ENCODE assay signal across 8 cellular contexts in genomic region chr1:151327903-151328674, GRCh38. TPM values are rescaled to one million over a fixed set of nuclear protein-coding genes. Genes with fewer than 3 reads are reported as not detected.
DNase-seq lines count a peak whose midpoint lies in the region; ATAC-seq and TF ChIP-seq lines count a peak whose summit lies in the region.

No MANE protein-coding gene starts in this region.

- H3K27me3 ChIP-seq in HAP-1 (ENCODE audit: low read depth) (no peaks in the 10 kb centered on the region), endodermal cell (ENCODE audit: control insufficient read depth, insufficient read depth, low read length, poor library complexity, severe bottlenecking) (no peaks in the 10 kb centered on the region)

- H3K4me3 Mint-ChIP-seq in endodermal cell (peak overlapping the region; percentile 80), naive B cell (peak overlapping the region; percentile 89 to 99 (median 98))

- H3K27ac Mint-ChIP-seq in endodermal cell (peak overlapping the region; percentile 99), naive B cell (peak overlapping the region; percentile 95 to 100 (median 99))

- H3K27me3 Mint-ChIP-seq in endodermal cell (ENCODE audit: insufficient read depth) (no peaks in the 10 kb centered on the region), naive B cell (no peaks in the 10 kb centered on the region)

- H3K4me3 ChIP-seq in HAP-1 (peak overlapping the region; percentile 51), endodermal cell (ENCODE audit: low read length) (peak overlapping the region; percentile 91)

- H3K36me3 ChIP-seq in HAP-1 (replicated peaks) (peaks cover 16% of the 10 kb centered on the region), endodermal cell (ENCODE audit: control insufficient read depth, insufficient read depth, low read length) (peaks cover 9% of the 10 kb centered on the region)

- H3K4me1 Mint-ChIP-seq in endodermal cell (peaks cover 18% of the 10 kb centered on the region), naive B cell (peaks cover 30 to 43% (median 35%) of the 10 kb centered on the region in 3 donors)

- no peaks in the 10 kb centered on the region for H3K9me3 Mint-ChIP-seq in endodermal cell
- no peaks in the 10 kb centered on the region for H3K9me3 Mint-ChIP-seq in naive B cell

- H3K9me3 ChIP-seq in HAP-1 (no peaks in the 10 kb centered on the region), endodermal cell (ENCODE audit: control insufficient read depth, low read length) (no peaks in the 10 kb centered on the region)

- in situ Hi-C loops in HAP-1 (cut with MboI; ENCODE audit: low sequenced_read_pairs), result no loop called here

- no peak for TF ChIP-seq CTCF in endodermal cell (conservative IDR thresholded peaks at IDR 0.05)

- H3K36me3 Mint-ChIP-seq in endodermal cell (ENCODE audit: low read depth) (peaks cover 19% of the 10 kb centered on the region), naive B cell (peaks cover 7 to 9% of the 10 kb centered on the region in 2 donors)

- H3K4me1 ChIP-seq in HAP-1 (peaks cover 9% of the 10 kb centered on the region), endodermal cell (ENCODE audit: control insufficient read depth, insufficient read depth, low read length) (no peaks in the 10 kb centered on the region)

- DNase-seq in GM03348 (ENCODE audit: low spot score) (peak; percentile 20), HAP-1 (ENCODE audit: low spot score in 2 of 2) (no peak), RPMI8226 (peak; percentile 41), endodermal cell (peak; percentile 77), naive B cell (no peak), NAMALWA (ENCODE audit: low spot score) (no peak), EL (no peak)

- no peak overlapping the region for H3K27ac ChIP-seq in endodermal cell (ENCODE audit: low read depth, low read length)

- H3K9ac ChIP-seq in endodermal cell (ENCODE audit: extremely low read depth, low read length, poor library complexity, severe bottlenecking), result peak overlapping the region; percentile 96

- ATAC-seq in naive B cell (ENCODE audit: low read depth in 2 of 2), result peak; percentile 4 to 8
- no peak for ATAC-seq in HG03521 (IDR thresholded peaks at IDR 0.05; ENCODE audit: unreplicated experiment)

- 37 to 69% methylated on average over 15 to 34 of the region's 34 CpGs for WGBS in endodermal cell (ENCODE audit: insufficient coverage in 1 of 2, insufficient read length in 1 of 2), 2 experiments

RNA-seq across cellular contexts. Expression of gene PI4KB, which starts 0.9 kb away (rescaled TPM):
- total RNA-seq in endodermal cell, result 10 to 100 TPM; 34.3 to 37.5 TPM
- polyA plus RNA-seq in endodermal cell (2013, experiment 1 of 2), result 32.4 TPM
- polyA plus RNA-seq in endodermal cell (2013, experiment 2 of 2), result 30.8 TPM
- 10 to 100 TPM; 35.0 to 80.3 (median 61.5) TPM for polyA plus RNA-seq in naive B cell (ENCODE audit: low read depth in 6 of 6)

RNA-seq across cellular contexts. Expression of gene RFX5, which starts 19.0 kb away (rescaled TPM):
- total RNA-seq in endodermal cell, result 10 to 100 TPM; 57.7 to 72.1 TPM
- polyA plus RNA-seq in endodermal cell (2013, experiment 1 of 2), result 66.0 TPM
- 64.5 TPM for polyA plus RNA-seq in endodermal cell (2013, experiment 2 of 2)
- polyA plus RNA-seq in naive B cell (ENCODE audit: low read depth in 6 of 6), result 100 to 1,000 TPM; 113 to 139 (median 130) TPM

RNA-seq across cellular contexts. Expression of gene SELENBP1, which starts 44.4 kb away (rescaled TPM):
- 10 to 100 TPM; 35.4 to 39.2 TPM for total RNA-seq in endodermal cell
- 40.1 TPM for polyA plus RNA-seq in endodermal cell (2013, experiment 1 of 2)
- polyA plus RNA-seq in endodermal cell (2013, experiment 2 of 2), result 37.3 TPM
- polyA plus RNA-seq in naive B cell (ENCODE audit: low read depth in 6 of 6), result under 1 TPM in 2 of 6 donors, not detected in 4; 0.20 to 0.53 TPM

RNA-seq across cellular contexts. Expression of gene ZNF687, which starts 46.0 kb away (rescaled TPM):
- 10 to 100 TPM; 43.0 to 49.8 TPM for total RNA-seq in endodermal cell
- polyA plus RNA-seq in endodermal cell (2013, experiment 1 of 2), result 24.3 TPM
- polyA plus RNA-seq in endodermal cell (2013, experiment 2 of 2), result 22.2 TPM
- 1 to 10 TPM in 4 of 6 donors, under 1 TPM in 2; 0.08 to 2.6 (median 1.6) TPM for polyA plus RNA-seq in naive B cell (ENCODE audit: low read depth in 6 of 6)

Comparison
In these comparisons a context has a peak if more than half of its experiments do, and no peak if none do; other contexts are left out.
1. DNase-seq: peak in GM03348 (single experiment), RPMI8226 (single experiment) and endodermal cell (single experiment); none in HAP-1 (0 of 2), naive B cell (single experiment), NAMALWA (single experiment) and EL (single experiment).